In the genomic region with DNA sequence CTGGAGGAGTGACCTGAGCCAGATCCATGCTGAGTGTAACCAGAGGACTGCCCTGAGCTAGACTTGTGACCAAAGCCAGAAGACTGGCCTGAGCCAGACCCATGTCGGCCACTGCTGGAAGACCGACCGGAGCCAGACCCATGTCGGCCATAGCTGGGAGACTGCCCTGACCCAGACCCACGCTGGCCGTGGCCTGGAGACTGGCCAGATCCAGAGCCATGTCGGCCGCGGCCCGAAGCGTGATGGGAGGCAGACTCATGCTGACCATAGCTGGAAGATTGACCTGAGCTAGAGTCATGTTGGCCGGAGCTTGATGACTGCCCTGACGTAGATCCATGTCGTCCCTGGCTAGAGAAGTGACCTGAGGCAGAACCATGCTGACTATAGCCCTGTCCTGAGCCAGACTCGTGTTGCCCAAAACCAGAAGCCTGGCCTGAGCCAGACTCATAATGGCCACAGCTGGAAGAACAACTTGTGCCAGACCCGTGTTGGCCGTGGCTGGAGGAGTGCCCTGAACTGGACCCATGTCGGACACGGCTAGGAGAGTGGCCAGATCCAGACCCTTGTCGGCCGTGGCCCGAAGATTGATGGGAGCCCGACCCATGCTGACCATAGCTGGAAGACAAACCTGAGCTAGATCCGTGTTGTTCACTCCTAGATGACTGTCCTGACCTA, we compare ENCODE assay signal across 20 cellular contexts. TPM values are rescaled to one million over a fixed set of nuclear protein-coding genes. Genes with fewer than 3 reads are reported as not detected.
DNase-seq lines count a peak whose midpoint lies in the region; ATAC-seq and TF ChIP-seq lines count a peak whose summit lies in the region.
"Had no signal": no experiment of that assay in that cellular context is flagged by ENCODE, and none has a peak within 500 bp of the region (broad histone marks: within the 10 kb centered on the region; RNA-seq: fewer than 3 reads in every experiment).

No MANE protein-coding gene starts in this region.

- peaks cover 9% of the 10 kb centered on the region for H3K9me3 ChIP-seq in left ventricle myocardium inferior (replicated peaks)
- H3K9me3 ChIP-seq in left lung = peaks cover 0 to 17% of the 10 kb centered on the region in 2 donors
- H3K9me3 ChIP-seq in sigmoid colon = peaks cover 0 to 4% (median 0%) of the 10 kb centered on the region in 4 donors
- no peaks in the 10 kb centered on the region for H3K9me3 ChIP-seq in PC-3 (ENCODE audit: low read length)
- H3K9me3 ChIP-seq: HAP-1 had no signal

- TF ChIP-seq POLR2A in sigmoid colon (IDR thresholded peaks at IDR 0.05) = no peak

- no peak overlapping the region for H3K9ac ChIP-seq in PC-3 (ENCODE audit: low read length)
- H3K9ac ChIP-seq: BLaER1, GM23248 had no signal

- no peaks in the 10 kb centered on the region for H3K36me3 ChIP-seq in left ventricle myocardium inferior
- no peaks in the 10 kb centered on the region for H3K36me3 ChIP-seq in left lung
- no peaks in the 10 kb centered on the region for H3K36me3 ChIP-seq in sigmoid colon
- H3K36me3 ChIP-seq in PC-3 (ENCODE audit: low read depth, low read length) = no peaks in the 10 kb centered on the region
- H3K36me3 ChIP-seq: BLaER1, HAP-1 had no signal

- DNase-seq in Right ventricle myocardium inferior (ENCODE audit: missing footprints) (peak; percentile 67), left ventricle myocardium inferior (no peak), left lung (peak; percentile 22 to 69), sigmoid colon (peak; percentile 62), PC-3 (no peak), iPS-NIHi11 (ENCODE audit: low spot score) (no peak), NCI-H1930 (lab: John Stamatoyannopoulos, UW) (no peak)
- DNase-seq: 8988T, DMS153, DMS79, GDM1, GM23248 had no signal

- H3K4me2 ChIP-seq in PC-3 (ENCODE audit: low read length) = no peak overlapping the region
- H3K4me2 ChIP-seq: BLaER1 had no signal

- H3K27ac ChIP-seq in left ventricle myocardium inferior (replicated peaks) = no peak overlapping the region
- H3K27ac ChIP-seq in left lung = no peak overlapping the region
- H3K27ac ChIP-seq in sigmoid colon = no peak overlapping the region
- no peak overlapping the region for H3K27ac ChIP-seq in PC-3 (ENCODE audit: low read length)
- H3K27ac ChIP-seq: BLaER1, GM23248 had no signal

- H3F3A ChIP-seq in PC-3 (ENCODE audit: low read length, unreplicated experiment) = no peaks in the 10 kb centered on the region

- intact Hi-C loops in Right ventricle myocardium inferior (cut with DNase I) = no loop called here
- intact Hi-C loops in left ventricle myocardium inferior (cut with micrococcal nuclease) = no loop called here
- intact Hi-C loops in left lung (cut with DNase I) = no loop called here
- intact Hi-C loops in sigmoid colon (cut with DNase I) = no loop called here
- intact Hi-C loops in PC-3 (cut with micrococcal nuclease) = no loop called here

- POLR2A ChIA-PET in PC-3 (lab: Charles Lee; ENCODE audit: unreplicated experiment) = no interaction called here

- no peak overlapping the region for H3K4me3 ChIP-seq in left ventricle myocardium inferior
- H3K4me3 ChIP-seq in left lung = no peak overlapping the region
- H3K4me3 ChIP-seq in sigmoid colon = no peak overlapping the region
- H3K4me3 ChIP-seq in PC-3 (ENCODE audit: low read length) = no peak overlapping the region
- H3K4me3 ChIP-seq: BLaER1, GM23248, HAP-1 had no signal

- TF ChIP-seq CTCF in left ventricle myocardium inferior (IDR thresholded peaks at IDR 0.05; ENCODE audit: borderline replicate concordance) (no peak), left lung (IDR thresholded peaks at IDR 0.05) (no peak), sigmoid colon (IDR thresholded peaks at IDR 0.05) (no peak), PC-3 (conservative IDR thresholded peaks at IDR 0.05; ENCODE audit: low read depth, low read length) (no peak)

- H3K9me2 ChIP-seq in PC-3 (replicated peaks; ENCODE audit: low read length) = no peaks in the 10 kb centered on the region

- 92% methylated on average over 24 of the region's 24 CpGs for WGBS in sigmoid colon, 2 donors

- H3K4me1 ChIP-seq in left ventricle myocardium inferior = no peaks in the 10 kb centered on the region
- no peaks in the 10 kb centered on the region for H3K4me1 ChIP-seq in left lung
- H3K4me1 ChIP-seq in sigmoid colon = no peaks in the 10 kb centered on the region
- H3K4me1 ChIP-seq in PC-3 (ENCODE audit: insufficient read depth, low read length) = no peaks in the 10 kb centered on the region
- H3K4me1 ChIP-seq: BLaER1, HAP-1 had no signal

- no peaks in the 10 kb centered on the region for H3K79me2 ChIP-seq in PC-3 (ENCODE audit: low read length)

- no peaks in the 10 kb centered on the region for H4K20me1 ChIP-seq in PC-3 (ENCODE audit: low read length)
- H4K20me1 ChIP-seq: BLaER1 had no signal

- no peak for TF ChIP-seq EP300 in sigmoid colon (IDR thresholded peaks at IDR 0.05)

- ATAC-seq in Right ventricle myocardium inferior (no peak), left lung (no peak), PC-3 (no peak)

- BruUV-seq in PC-3 (replicated peaks; lab: Mats Ljungman, UMichigan) = no TSS peak

- H3K27me3 ChIP-seq in left ventricle myocardium inferior (ENCODE audit: low read depth) = no peaks in the 10 kb centered on the region
- H3K27me3 ChIP-seq in left lung = no peaks in the 10 kb centered on the region
- H3K27me3 ChIP-seq in sigmoid colon = no peaks in the 10 kb centered on the region
- 0 out of 2 replicates have a peak, but pooled peaks cover 3% of the 10 kb centered on the region for H3K27me3 ChIP-seq in PC-3 (ENCODE audit: low read length)
- H3K27me3 ChIP-seq: BLaER1 had no signal

- no peak overlapping the region for H2AFZ ChIP-seq in PC-3 (ENCODE audit: low read length)
- H2AFZ ChIP-seq: GM23248 had no signal

- CTCF ChIA-PET in PC-3 (lab: Charles Lee) = no interaction called here

RNA-seq across cellular contexts. Expression of a gene that starts 5.1 kb away (rescaled TPM):
- total RNA-seq in Right ventricle myocardium inferior (not detected), left ventricle myocardium inferior (not detected), left lung (not detected), sigmoid colon (not detected), PC-3 (2014; rRNA removed) (not detected in 2 replicates)
- polyA plus RNA-seq in sigmoid colon = under 1 TPM in 1 of 3 donors, not detected in 2; under 0.01 TPM
- total RNA-seq: A673; CD4-positive, alpha-beta memory T cell; Daoy; GM23248; H4 had no signal
- polyA plus RNA-seq: AG04450; CD14-positive monocyte; CD4-positive, alpha-beta memory T cell had no signal

RNA-seq across cellular contexts. Expression of a gene that starts 59.9 kb away (rescaled TPM):
- total RNA-seq in Right ventricle myocardium inferior (not detected), left ventricle myocardium inferior (not detected), left lung (not detected), sigmoid colon (not detected), PC-3 (2014; rRNA removed) (not detected in 2 replicates)
- polyA plus RNA-seq in sigmoid colon = not detected
- total RNA-seq: A673; CD4-positive, alpha-beta memory T cell; Daoy; GM23248; H4 had no signal
- polyA plus RNA-seq: AG04450; CD14-positive monocyte; CD4-positive, alpha-beta memory T cell had no signal

Comparison
In these comparisons a context has a peak if more than half of its experiments do, and no peak if none do; other contexts are left out.
1. DNase-seq: peak in Right ventricle myocardium inferior (single experiment), left lung (2 of 2) and sigmoid colon (single experiment); none in left ventricle myocardium inferior (single experiment), PC-3 (single experiment), iPS-NIHi11 (single experiment) and NCI-H1930 (0 of 2).